Comparison of ENCODE assay signal across 21 cellular contexts in genomic region chr5:149799965-149800516, GRCh38.
A peak's percentile ranks its signal among the peaks of the same experiment; 100 is the strongest.
DNase-seq lines count a peak whose midpoint lies in the region; ATAC-seq and TF ChIP-seq lines count a peak whose summit lies in the region.
"Had no signal": no experiment of that assay in that cellular context is flagged by ENCODE, and none has a peak within 500 bp of the region (broad histone marks: within the 10 kb centered on the region; RNA-seq: fewer than 3 reads in every experiment).

No MANE protein-coding gene starts in this region.

- ATAC-seq in Right ventricle myocardium inferior (no peak), GM18502 (IDR thresholded peaks at IDR 0.05; ENCODE audit: poor library complexity, unreplicated experiment) (no peak), GM18517 (IDR thresholded peaks at IDR 0.05; ENCODE audit: unreplicated experiment) (no peak)
- ATAC-seq: activated CD8-positive, alpha-beta T cell treated with anti-CD3 and anti-CD28 coated beads, Interleukin-2, amount 10 ng/mL, durations not matched to agents 7 days and 5 days had no signal

- 44 to 59% methylated on average over 6 to 7 of the region's 7 CpGs for WGBS in transverse colon (ENCODE audit: low coverage in 1 of 2), 2 donors

- intact Hi-C loops in left ventricle myocardium inferior (cut with micrococcal nuclease) (no loop called here), Right ventricle myocardium inferior (cut with DNase I) (loop anchor here (5.0 kb wide), 1 partner anchor 33 kb away; no protein-coding TSS in a partner anchor), transverse colon (cut with DNase I; ENCODE audit: low total_unique reads) (no loop called here)

- no peaks in the 10 kb centered on the region for H3K36me3 ChIP-seq in left ventricle myocardium inferior
- H3K36me3 ChIP-seq in muscle layer of colon (ENCODE audit: insufficient read depth, low read length) = no peaks in the 10 kb centered on the region
- no peaks in the 10 kb centered on the region for H3K36me3 ChIP-seq in transverse colon
- H3K36me3 ChIP-seq: pancreas had no signal

- H3K27ac ChIP-seq in left ventricle myocardium inferior (replicated peaks) = peak overlapping the region; percentile 94
- H3K27ac ChIP-seq in cingulate gyrus (ENCODE audit: low read depth, low read length) = peak overlapping the region; percentile 29
- peak overlapping the region; percentile 67 for H3K27ac ChIP-seq in muscle layer of colon (ENCODE audit: low read depth, low read length)
- H3K27ac ChIP-seq in transverse colon = peak overlapping the region; percentile 83 to 87 (median 84)
- H3K27ac ChIP-seq: KMS-11, pancreas had no signal

- H3K9me3 ChIP-seq in left ventricle myocardium inferior (replicated peaks) (no peaks in the 10 kb centered on the region), muscle layer of colon (ENCODE audit: low read length) (no peaks in the 10 kb centered on the region), transverse colon (no peaks in the 10 kb centered on the region)
- H3K9me3 ChIP-seq: pancreas had no signal

- no peaks in the 10 kb centered on the region for H3K27me3 ChIP-seq in left ventricle myocardium inferior (ENCODE audit: low read depth)
- no peaks in the 10 kb centered on the region for H3K27me3 ChIP-seq in muscle layer of colon (ENCODE audit: control insufficient read depth in 1 of 2, insufficient read depth in 2 of 2, low read length in 2 of 2)
- H3K27me3 ChIP-seq in transverse colon = no peaks in the 10 kb centered on the region
- H3K27me3 ChIP-seq: pancreas had no signal

- peak overlapping the region; percentile 12 for H3K9ac ChIP-seq in muscle layer of colon (ENCODE audit: low read length)
- H3K9ac ChIP-seq: KMS-11 had no signal

- in situ Hi-C loops in transverse colon (cut with MboI; ENCODE audit: low pct_ligation_motif_present in 1 of 4, low pct_unique_long_range_greater_than_20kb in 1 of 4, low sequenced_read_pairs in 3 of 4) = no loop called here

- H3K4me1 ChIP-seq in left ventricle myocardium inferior (peaks cover 97% of the 10 kb centered on the region), muscle layer of colon (ENCODE audit: insufficient read depth, low read length) (peaks cover 90% of the 10 kb centered on the region), transverse colon (peaks cover 55 to 100% (median 71%) of the 10 kb centered on the region in 4 donors)
- H3K4me1 ChIP-seq: pancreas had no signal

- no peak for TF ChIP-seq POLR2A in transverse colon (IDR thresholded peaks at IDR 0.05)

- no peak for TF ChIP-seq EP300 in transverse colon (IDR thresholded peaks at IDR 0.05; ENCODE audit: low read depth)

- DNase-seq in left ventricle myocardium inferior (no peak), Right ventricle myocardium inferior (ENCODE audit: missing footprints) (no peak), transverse colon (no peak)
- DNase-seq in activated CD4-positive, CD25-positive, alpha-beta regulatory T cell (lab: John Stamatoyannopoulos, UW) = no peak
- DNase-seq: activated CD4-positive, alpha-beta T cell treated with anti-CD3 and anti-CD28 coated beads for 1 hour; activated CD8-positive, alpha-beta T cell treated with anti-CD3 and anti-CD28 coated beads, Interleukin-2, amount 10 ng/mL, durations not matched to agents 7 days and 5 days; activated effector memory CD4-positive, alpha-beta T cell treated with anti-CD3 and anti-CD28 coated beads, Interleukin-2, amount 50 U/mL, for 16 hours; activated T-cell treated with anti-CD3 and anti-CD28 coated beads for 4 hours; GF-D8; GOT3; NCI-H146; NCI-H82; pancreas; PC-3; SHP77 treated with DMSO at 0.1 percent for 48 hours; stimulated activated CD8-positive, alpha-beta memory T cell treated with anti-CD3 and anti-CD28 coated beads, Interleukin-4, amount 100 ng/mL, for 48 hours had no signal

- TF ChIP-seq CTCF in left ventricle myocardium inferior (IDR thresholded peaks at IDR 0.05; ENCODE audit: borderline replicate concordance) = no peak
- TF ChIP-seq CTCF in transverse colon (IDR thresholded peaks at IDR 0.05) = no peak

- no peak overlapping the region for H3K4me3 ChIP-seq in left ventricle myocardium inferior
- no peak overlapping the region for H3K4me3 ChIP-seq in muscle layer of colon (ENCODE audit: low read depth in 1 of 2, low read length in 2 of 2)
- H3K4me3 ChIP-seq in transverse colon = no peak overlapping the region
- H3K4me3 ChIP-seq: pancreas had no signal

Comparison
In these comparisons a context has a peak if more than half of its experiments do, and no peak if none do; other contexts are left out.
1. H3K27ac ChIP-seq: peak in every context shown above with its lines; median percentile 94 in left ventricle myocardium inferior; 84 in transverse colon; 67 in muscle layer of colon; 29 in cingulate gyrus.